ENCODE assay signal across 24 cellular contexts in genomic region chr10:23408330-23408976, GRCh38. TPM values are rescaled to one million over a fixed set of nuclear protein-coding genes. Genes with fewer than 3 reads are reported as not detected.
A peak's percentile ranks its signal among the peaks of the same experiment; 100 is the strongest.
DNase-seq lines count a peak whose midpoint lies in the region; ATAC-seq and TF ChIP-seq lines count a peak whose summit lies in the region.
"Had no signal": no experiment of that assay in that cellular context is flagged by ENCODE, and none has a peak within 500 bp of the region (broad histone marks: within the 10 kb centered on the region; RNA-seq: fewer than 3 reads in every experiment).

No MANE protein-coding gene starts in this region.

- peak in 1 of 2 experiments; percentile 29; a peak in 1 of 4 replicates for TF ChIP-seq EP300 in SK-N-SH (IDR thresholded peaks at IDR 0.05; ENCODE audit: borderline replicate concordance in 1 of 2, low read depth in 1 of 2, low read length in 1 of 2)

- WGBS in GM23248 (ENCODE audit: low coverage in 1 of 2, low lambda C conversion rate in 2 of 2, missing lambda C conversion rate in 2 of 2), 2 experiments, result 29 to 31% methylated on average over 8 of the region's 8 CpGs
- 38% methylated on average over 8 of the region's 8 CpGs for WGBS in SK-N-SH (ENCODE audit: low lambda C conversion rate)

- TF ChIP-seq CTCF in SK-N-SH (IDR thresholded peaks at IDR 0.05) (no peak), foreskin fibroblast (IDR thresholded peaks at IDR 0.05; ENCODE audit: low read depth, low read length) (no peak)

- H3K4me3 ChIP-seq in GM23248 (no peak overlapping the region), SK-N-SH (ENCODE audit: low read depth in 2 of 2, low read length in 1 of 2) (no peak overlapping the region), foreskin fibroblast (ENCODE audit: low read depth in 1 of 2, low read length in 2 of 2) (no peak overlapping the region)
- H3K4me3 ChIP-seq: sigmoid colon, SJSA1, stomach, upper lobe of right lung had no signal

- H3K27me3 ChIP-seq in GM23248 (replicated peaks; ENCODE audit: insufficient read depth), result no peaks in the 10 kb centered on the region
- no peaks in the 10 kb centered on the region for H3K27me3 ChIP-seq in SK-N-SH (ENCODE audit: insufficient read depth)
- H3K27me3 ChIP-seq: sigmoid colon, SJSA1, stomach, upper lobe of right lung had no signal

- no peaks in the 10 kb centered on the region for H3K9me3 Mint-ChIP-seq in activated CD4-positive, alpha-beta T cell treated with anti-CD3 and anti-CD28 coated beads, Interleukin-2, amount 10 ng/mL, durations not matched to agents 7 days and 5 days
- H3K9me3 Mint-ChIP-seq: effector memory CD8-positive, alpha-beta T cell had no signal

- H3K36me3 ChIP-seq in GM23248 (ENCODE audit: low read depth) (no peaks in the 10 kb centered on the region), SK-N-SH (replicated peaks in 1 of 2; ENCODE audit: control insufficient read depth in 1 of 2, insufficient read depth in 2 of 2, low read length in 1 of 2) (no peaks in the 10 kb centered on the region)
- H3K36me3 ChIP-seq: sigmoid colon, SJSA1, stomach, upper lobe of right lung had no signal

- no peak for TF ChIP-seq RAD21 in SK-N-SH (IDR thresholded peaks at IDR 0.05; ENCODE audit: low read length)

- no peaks in the 10 kb centered on the region for H3K36me3 Mint-ChIP-seq in activated CD4-positive, alpha-beta T cell treated with anti-CD3 and anti-CD28 coated beads, Interleukin-2, amount 10 ng/mL, durations not matched to agents 7 days and 5 days (ENCODE audit: low read depth)
- H3K36me3 Mint-ChIP-seq: CD8-positive, alpha-beta memory T cell had no signal

- ATAC-seq in GM18511 (IDR thresholded peaks at IDR 0.05; ENCODE audit: unreplicated experiment), result no peak
- ATAC-seq: effector memory CD8-positive, alpha-beta T cell; left ventricle myocardium superior; PC-3; upper lobe of right lung had no signal

- H3K27ac ChIP-seq in GM23248, result 0 out of 2 replicates have a peak overlapping the region, but pooled peaks have one; percentile 28
- H3K27ac ChIP-seq in SK-N-SH (ENCODE audit: low read depth in 2 of 2, low read length in 1 of 2), result peak overlapping the region in 1 of 2 experiments; percentile 27; a peak in 2 of 4 replicates
- H3K27ac ChIP-seq: sigmoid colon, SJSA1, stomach, upper lobe of right lung had no signal

- POLR2A ChIA-PET in SK-N-SH (lab: Yijun Ruan, JAX), result interaction anchor here (1.0 kb wide), 1 partner anchor 30 kb away, joined by 3 read pairs; no protein-coding TSS in a partner anchor
- POLR2A ChIA-PET in activated CD4-positive, alpha-beta T cell treated with anti-CD3 and anti-CD28 coated beads, Interleukin-2, amount 10 ng/mL, durations not matched to agents 7 days and 5 days (lab: Charles Lee), result no interaction called here

- intact Hi-C loops in posterior vena cava (cut with DNase I), result no loop called here

- H3K9me2 ChIP-seq in GM23248 (ENCODE audit: insufficient read depth) (no peaks in the 10 kb centered on the region; the same call in 1 of the 2 replicates), SK-N-SH (no peaks in the 10 kb centered on the region)

- no peaks in the 10 kb centered on the region for H3K9me3 ChIP-seq in GM23248 (ENCODE audit: low read depth)
- H3K9me3 ChIP-seq in SK-N-SH, result no peaks in the 10 kb centered on the region
- H3K9me3 ChIP-seq: sigmoid colon, SJSA1, stomach, upper lobe of right lung had no signal

- H3F3A ChIP-seq in GM23248 (ENCODE audit: insufficient read depth), result peaks cover 12% of the 10 kb centered on the region
- H3F3A ChIP-seq in SK-N-SH (replicated peaks; ENCODE audit: insufficient read depth), result peaks cover 8% of the 10 kb centered on the region

- H2AFZ ChIP-seq in GM23248 (no peak overlapping the region), SK-N-SH (ENCODE audit: low read depth) (no peak overlapping the region)

- H3K4me1 ChIP-seq in GM23248 (ENCODE audit: insufficient read depth) (peaks cover 22% of the 10 kb centered on the region), SK-N-SH (ENCODE audit: control insufficient read depth in 1 of 2, insufficient read depth in 2 of 2, low read depth in 1 of 2, low read length in 1 of 2) (peaks cover 0 to 13% of the 10 kb centered on the region in 2 experiments; a peak in 2 of 4 replicates)
- H3K4me1 ChIP-seq: sigmoid colon, SJSA1, stomach, upper lobe of right lung had no signal

- DNase-seq in AG08395 (ENCODE audit: low spot score) (peak; percentile 20), GM23248 (peak; percentile 84), SK-N-SH (peak; percentile 54), foreskin fibroblast (peak; percentile 28 to 55), globus pallidus (ENCODE audit: low spot score) (no peak), posterior vena cava (ENCODE audit: low spot score) (no peak)
- no peak for DNase-seq in activated CD4-positive, alpha-beta T cell treated with anti-CD3 and anti-CD28 coated beads, Interleukin-2, amount 10 ng/mL, durations not matched to agents 7 days and 5 days
- DNase-seq: activated CD4-positive, CD25-positive, alpha-beta regulatory T cell treated with anti-CD3 and anti-CD28 coated beads, Interleukin-2, amount 50 U/mL, for 72 hours; activated effector memory CD4-positive, alpha-beta T cell treated with Interleukin-2 at 50 U/mL for 16 hours; amygdala; CD8-positive, alpha-beta memory T cell; effector memory CD8-positive, alpha-beta T cell; foreskin melanocyte; Kasumi-1; left ventricle myocardium superior; NCI-H2107; NCI-H748 treated with DMSO at 0.1 percent for 48 hours; occipital lobe; sigmoid colon; stomach; upper lobe of right lung had no signal

- H3K79me2 ChIP-seq in GM23248 (ENCODE audit: insufficient read depth) (no peaks in the 10 kb centered on the region), SK-N-SH (ENCODE audit: insufficient read depth) (no peaks in the 10 kb centered on the region)

- CTCF ChIA-PET in SK-N-SH (lab: Yijun Ruan, JAX), result no interaction called here
- CTCF ChIA-PET in activated CD4-positive, alpha-beta T cell treated with anti-CD3 and anti-CD28 coated beads, Interleukin-2, amount 10 ng/mL, durations not matched to agents 7 days and 5 days (lab: Charles Lee), result no interaction called here

- H3K27me3 Mint-ChIP-seq in activated CD4-positive, alpha-beta T cell treated with anti-CD3 and anti-CD28 coated beads, Interleukin-2, amount 10 ng/mL, durations not matched to agents 7 days and 5 days, result no peaks in the 10 kb centered on the region

- in situ Hi-C loops in GM23248 (cut with MboI), result no loop called here

- H3K4me2 ChIP-seq in GM23248 (ENCODE audit: unreplicated experiment), result peak overlapping the region; percentile 40
- H3K4me2 ChIP-seq in SK-N-SH, result no peak overlapping the region

- H4K20me1 ChIP-seq in GM23248 (ENCODE audit: insufficient read depth), result no peaks in the 10 kb centered on the region
- no peaks in the 10 kb centered on the region for H4K20me1 ChIP-seq in SK-N-SH (ENCODE audit: insufficient read depth)

- H3K9ac ChIP-seq in GM23248 (no peak overlapping the region), SK-N-SH (no peak overlapping the region)

- H3K4me3 Mint-ChIP-seq in activated CD4-positive, alpha-beta T cell treated with anti-CD3 and anti-CD28 coated beads, Interleukin-2, amount 10 ng/mL, durations not matched to agents 7 days and 5 days, result no peak overlapping the region
- H3K4me3 Mint-ChIP-seq: CD8-positive, alpha-beta memory T cell; effector memory CD8-positive, alpha-beta T cell had no signal

- no peak overlapping the region for H3K27ac Mint-ChIP-seq in activated CD4-positive, alpha-beta T cell treated with anti-CD3 and anti-CD28 coated beads, Interleukin-2, amount 10 ng/mL, durations not matched to agents 7 days and 5 days
- H3K27ac Mint-ChIP-seq: CD8-positive, alpha-beta memory T cell; effector memory CD8-positive, alpha-beta T cell had no signal

- peaks cover 9% of the 10 kb centered on the region for H3K4me1 Mint-ChIP-seq in activated CD4-positive, alpha-beta T cell treated with anti-CD3 and anti-CD28 coated beads, Interleukin-2, amount 10 ng/mL, durations not matched to agents 7 days and 5 days

TF ChIP-seq in SK-N-SH, 30 proteins besides CTCF, POLR2A, EP300 and RAD21:
- 0 out of 2 replicates have a peak, but pooled peaks have one; percentile 1 for TF ChIP-seq FOSL2 (IDR thresholded peaks at IDR 0.05; ENCODE audit: borderline replicate concordance, low read depth)
- TF ChIP-seq POLR2AphosphoS5 (IDR thresholded peaks at IDR 0.05; ENCODE audit: low read depth, low read length), result no peak
- TF ChIP-seq RFX5 (IDR thresholded peaks at IDR 0.05; ENCODE audit: low read length), result peak; percentile 79
- TF ChIP-seq TCF12 (IDR thresholded peaks at IDR 0.05), result peak; percentile 64

RNA-seq across cellular contexts. Expression of gene OTUD1, which starts 30.4 kb away (rescaled TPM):
- 4.2 and 8.1 TPM in 2 replicates for total RNA-seq in GM23248 (2014; rRNA removed; shearing (Covaris generic))
- polyA plus RNA-seq in GM23248 (2016; fragmentation: Nextera tagmentation; extraction: Ambion mirVana), result 2.1 and 2.9 TPM in 2 replicates
- 5.8 and 8.5 TPM in 2 replicates for polyA plus RNA-seq in SK-N-SH (2012; rRNA removed)
- 9.2 and 11.4 TPM in 2 replicates for polyA plus RNA-seq in SK-N-SH (2012; cell fraction: cytosol; rRNA removed)
- 7.1 and 8.6 TPM in 2 replicates for polyA plus RNA-seq in SK-N-SH (2012; cell fraction: nucleus; rRNA removed)
- total RNA-seq in activated CD4-positive, alpha-beta T cell treated with anti-CD3 and anti-CD28 coated beads, Interleukin-2, amount 10 ng/mL, durations not matched to agents 7 days and 5 days, result 10 to 100 TPM; 16.4 to 16.8 TPM
- total RNA-seq in posterior vena cava, result 10 to 100 TPM; 11.2 to 16.9 TPM

Comparison
In these comparisons a context has a peak if more than half of its experiments do, and no peak if none do; other contexts are left out.
1. DNase-seq: peak in AG08395 (single experiment), GM23248 (single experiment), SK-N-SH (single experiment) and foreskin fibroblast (2 of 2); none in activated CD4-positive, alpha-beta T cell treated with anti-CD3 and anti-CD28 coated beads, Interleukin-2, amount 10 ng/mL, durations not matched to agents 7 days and 5 days (single experiment), globus pallidus (single experiment) and posterior vena cava (single experiment).